Comparison of ENCODE assay signal across 8 cellular contexts in the genomic region with DNA sequence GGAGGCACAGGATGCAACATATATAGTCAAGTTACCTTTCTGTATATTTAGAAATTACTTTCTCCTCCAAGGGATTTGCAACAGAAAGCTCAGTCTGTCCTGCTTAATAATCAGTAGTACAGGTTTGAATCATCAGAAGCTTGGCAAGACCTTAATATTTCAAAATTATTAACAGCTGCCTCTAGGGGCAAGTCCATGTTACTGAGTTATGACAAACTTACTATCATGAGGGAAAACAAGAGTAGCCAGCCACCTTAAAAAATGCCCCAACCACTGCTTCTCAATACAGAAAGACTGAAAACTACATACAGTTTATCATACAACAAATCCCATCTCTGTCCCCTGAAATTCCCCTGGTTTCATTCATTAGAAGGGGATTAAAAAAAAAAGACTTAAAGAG. TPM values are rescaled to one million over a fixed set of nuclear protein-coding genes. Genes with fewer than 3 reads are reported as not detected.
DNase-seq lines count a peak whose midpoint lies in the region; ATAC-seq, FAIRE-seq and TF ChIP-seq lines count a peak whose summit lies in the region.
"Not testable (repeated sequence)": the region's sequence is repeated elsewhere in the genome, so short reads cannot be mapped to it uniquely, and the experiment has no call there.

No MANE protein-coding gene starts in this region.

- not testable (repeated sequence) for DNase-seq in GM12891 (ENCODE audit: insufficient read length, low spot score); stimulated activated naive B cell treated with anti-CD40 and anti-IgM and Interleukin-4, amounts not matched to agents 10 μg/mL and 1 μg/mL and 100 μg/mL, for 72 hours
- DNase-seq in GM23248 (peak; percentile 32), epithelial cell of esophagus (ENCODE audit: low read depth) (peak; percentile 57)

- not testable (repeated sequence) for H4K20me1 ChIP-seq in GM23248 (ENCODE audit: insufficient read depth); Loucy (ENCODE audit: insufficient read depth, low read length, poor library complexity, severe bottlenecking); SU-DHL-6 (ENCODE audit: low read depth, low read length)

- not testable (repeated sequence) for H3K27me3 ChIP-seq in GM23248 (replicated peaks; ENCODE audit: insufficient read depth); Loucy (ENCODE audit: insufficient read depth, low read length, poor library complexity, severe bottlenecking); SU-DHL-6 (ENCODE audit: low read length)

- H3K4me2 ChIP-seq in GM23248 (ENCODE audit: unreplicated experiment); Loucy (ENCODE audit: low read depth, low read length, poor library complexity, severe bottlenecking): not testable (repeated sequence)
- H3K4me2 ChIP-seq in SU-DHL-6 (ENCODE audit: low read depth, low read length, poor library complexity, severe bottlenecking) = peak overlapping the region; percentile 80

- not testable (repeated sequence) for H3K9me2 ChIP-seq in GM23248 (ENCODE audit: insufficient read depth); Loucy (replicated peaks; ENCODE audit: low read depth, low read length); SU-DHL-6 (replicated peaks; ENCODE audit: insufficient read depth, low read length)

- not testable (repeated sequence) for H3K36me3 Mint-ChIP-seq in stimulated activated naive B cell treated with anti-CD40 and anti-IgM and Interleukin-4, amounts not matched to agents 10 μg/mL and 1 μg/mL and 100 μg/mL, for 72 hours

- H3K9ac ChIP-seq in GM23248; Loucy (ENCODE audit: low read depth, low read length, poor library complexity, severe bottlenecking): not testable (repeated sequence)
- H3K9ac ChIP-seq in SU-DHL-6 (ENCODE audit: low read length) = peak overlapping the region; percentile 58

- H3K9me3 ChIP-seq in GM23248 (ENCODE audit: low read depth); Loucy (ENCODE audit: insufficient read depth, low read depth, low read length); SU-DHL-6 (ENCODE audit: insufficient read depth, low read length): not testable (repeated sequence)

- 0 out of 2 replicates have a peak, but pooled peaks have one; percentile 14 for TF ChIP-seq CTCF in Loucy (conservative IDR thresholded peaks at IDR 0.05; ENCODE audit: low read length)
- peak; percentile 12 for TF ChIP-seq CTCF in SU-DHL-6 (IDR thresholded peaks at IDR 0.05; ENCODE audit: insufficient read depth, low read length, poor library complexity, severe bottlenecking)
- peak; percentile 25 for TF ChIP-seq CTCF in epithelial cell of esophagus (IDR thresholded peaks at IDR 0.05; ENCODE audit: insufficient read depth, low read depth, low read length, missing control alignments)

- TF ChIP-seq POLR2A in GM12891 (IDR thresholded peaks at IDR 0.05; ENCODE audit: low read depth, low read length) = not testable (repeated sequence)

- not testable (repeated sequence) for H3K27ac Mint-ChIP-seq in stimulated activated naive B cell treated with anti-CD40 and anti-IgM and Interleukin-4, amounts not matched to agents 10 μg/mL and 1 μg/mL and 100 μg/mL, for 72 hours

- ATAC-seq in GM18907 (IDR thresholded peaks at IDR 0.05; ENCODE audit: unreplicated experiment) = peak; percentile 48
- peak; percentile 57 for ATAC-seq in HG03108 (IDR thresholded peaks at IDR 0.05; ENCODE audit: unreplicated experiment)
- peak; percentile 63 to 80 for ATAC-seq in stimulated activated naive B cell treated with anti-CD40 and anti-IgM and Interleukin-4, amounts not matched to agents 10 μg/mL and 1 μg/mL and 100 μg/mL, for 72 hours (replicated peaks)

- not testable (repeated sequence) for H3K4me1 ChIP-seq in GM23248 (ENCODE audit: insufficient read depth)
- H3K4me1 ChIP-seq in Loucy (ENCODE audit: insufficient read depth, low read length, poor library complexity, severe bottlenecking) = peaks cover 23% of the 10 kb centered on the region

- H3K27ac ChIP-seq in GM23248 = not testable (repeated sequence)
- peak overlapping the region; percentile 86 for H3K27ac ChIP-seq in SU-DHL-6 (ENCODE audit: low read depth, low read length)

- H3K79me2 ChIP-seq in GM23248 (ENCODE audit: insufficient read depth) = not testable (repeated sequence)
- H3K79me2 ChIP-seq in Loucy (ENCODE audit: insufficient read depth, low read length) (peaks cover 36% of the 10 kb centered on the region), SU-DHL-6 (ENCODE audit: insufficient read depth, low read length) (peaks cover 95% of the 10 kb centered on the region)

- peak overlapping the region; percentile 13 to 62 for H3K4me3 Mint-ChIP-seq in stimulated activated naive B cell treated with anti-CD40 and anti-IgM and Interleukin-4, amounts not matched to agents 10 μg/mL and 1 μg/mL and 100 μg/mL, for 72 hours

- not testable (repeated sequence) for H3K9me3 Mint-ChIP-seq in stimulated activated naive B cell treated with anti-CD40 and anti-IgM and Interleukin-4, amounts not matched to agents 10 μg/mL and 1 μg/mL and 100 μg/mL, for 72 hours

- H2AFZ ChIP-seq in GM23248; Loucy (ENCODE audit: low read length); SU-DHL-6 (ENCODE audit: low read depth, low read length, severe bottlenecking): not testable (repeated sequence)

- H3K27me3 Mint-ChIP-seq in stimulated activated naive B cell treated with anti-CD40 and anti-IgM and Interleukin-4, amounts not matched to agents 10 μg/mL and 1 μg/mL and 100 μg/mL, for 72 hours = not testable (repeated sequence)

- not testable (repeated sequence) for H3K4me3 ChIP-seq in GM23248; Loucy (ENCODE audit: low read length, poor library complexity, severe bottlenecking); epithelial cell of esophagus (ENCODE audit: low read length)
- H3K4me3 ChIP-seq in SU-DHL-6 (ENCODE audit: insufficient read depth, low read length, poor library complexity, severe bottlenecking) = peak overlapping the region; percentile 48

- H3K4me1 Mint-ChIP-seq in stimulated activated naive B cell treated with anti-CD40 and anti-IgM and Interleukin-4, amounts not matched to agents 10 μg/mL and 1 μg/mL and 100 μg/mL, for 72 hours = peaks cover 22 to 44% of the 10 kb centered on the region in 2 donors

- peak; percentile 66 for FAIRE-seq in GM12891 (lab: Jason Lieb, UNC)

- H3F3A ChIP-seq in GM23248 (ENCODE audit: insufficient read depth); Loucy (ENCODE audit: low read depth): not testable (repeated sequence)
- peaks cover 84% of the 10 kb centered on the region for H3F3A ChIP-seq in SU-DHL-6 (ENCODE audit: insufficient read depth)

- in situ Hi-C loops in GM23248 (cut with MboI) = not testable (repeated sequence)

- H3K36me3 ChIP-seq in GM23248 (ENCODE audit: low read depth); Loucy (ENCODE audit: insufficient read depth, low read length); SU-DHL-6 (ENCODE audit: low read length): not testable (repeated sequence)

RNA-seq across cellular contexts. Expression of gene TAF4B, which starts 28.6 kb away (rescaled TPM):
- polyA plus RNA-seq in GM12891 (2012; ENCODE audit: low read depth, missing spikeins) = 4.7 TPM
- 1.1 and 1.9 TPM in 2 replicates for total RNA-seq in GM23248 (2014; rRNA removed; shearing (Covaris generic))
- polyA plus RNA-seq in GM23248 (2016; fragmentation: Nextera tagmentation; extraction: Ambion mirVana) = 1.5 and 1.6 TPM in 2 replicates
